In the genomic region with DNA sequence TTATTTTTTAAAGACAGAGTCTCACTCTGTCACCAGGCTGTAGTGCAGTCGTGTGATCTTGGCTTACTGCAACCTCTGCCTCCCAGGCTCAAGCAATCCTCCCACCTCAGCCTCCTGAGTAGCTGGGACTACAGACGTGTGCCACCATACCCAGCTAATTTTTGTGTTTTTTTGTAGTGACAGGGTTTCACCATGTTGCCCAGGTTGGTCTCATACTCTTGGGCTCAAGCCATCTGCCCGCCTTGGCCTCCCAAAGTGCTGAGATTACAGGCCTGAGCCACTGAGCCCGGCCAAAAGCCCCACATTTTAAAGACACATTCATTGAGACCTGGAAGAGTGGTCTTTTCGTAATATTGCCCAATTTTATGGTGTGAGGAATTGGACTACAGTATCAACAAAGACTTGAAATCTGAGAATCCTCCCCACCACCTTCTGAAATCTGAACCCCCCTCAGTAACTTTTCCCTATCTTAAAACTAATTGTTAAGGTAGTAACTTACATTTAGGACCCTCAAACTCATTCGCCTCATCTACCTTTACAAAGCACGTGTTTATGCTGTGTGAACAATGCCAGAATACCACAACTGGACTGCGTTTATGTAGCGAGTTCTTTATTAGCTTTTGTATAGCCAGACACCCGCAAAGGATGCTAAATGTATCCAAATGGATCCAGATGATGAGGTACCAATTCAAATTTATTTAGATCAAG, we compare ENCODE assay signal across 13 cellular contexts. TPM values are rescaled to one million over a fixed set of nuclear protein-coding genes. Genes with fewer than 3 reads are reported as not detected.
DNase-seq lines count a peak whose midpoint lies in the region; ATAC-seq, FAIRE-seq and TF ChIP-seq lines count a peak whose summit lies in the region.
"Had no signal": no experiment of that assay in that cellular context is flagged by ENCODE, and none has a peak within 500 bp of the region (broad histone marks: within the 10 kb centered on the region; RNA-seq: fewer than 3 reads in every experiment).

No MANE protein-coding gene starts in this region.

- no peak for ATAC-seq in HG03280 (IDR thresholded peaks at IDR 0.05; ENCODE audit: unreplicated experiment)
- ATAC-seq: activated CD4-positive, alpha-beta T cell treated with anti-CD3 and anti-CD28 coated beads for 36 hours; esophagus mucosa had no signal

- no peak overlapping the region for H2BK12ac ChIP-seq in trophoblast cell (ENCODE audit: low read length)

- H3K79me1 ChIP-seq in trophoblast cell (ENCODE audit: low read length) = peaks cover 26% of the 10 kb centered on the region

- POLR2A ChIA-PET in BJ (lab: Charles Lee) = interaction anchor here (0.6 kb wide), 1 partner anchor 303 kb away, joined by 4 read pairs; no protein-coding TSS in a partner anchor

- no peak overlapping the region for H2BK5ac ChIP-seq in trophoblast cell (ENCODE audit: low read depth, low read length, poor library complexity)

- H4K8ac ChIP-seq in trophoblast cell (ENCODE audit: low read depth, low read length) = no peak overlapping the region

- no peaks in the 10 kb centered on the region for H3K27me3 Mint-ChIP-seq in astrocyte (ENCODE audit: low read depth, unreplicated experiment)
- H3K27me3 Mint-ChIP-seq in activated naive CD8-positive, alpha-beta T cell treated with anti-CD3 and anti-CD28 coated beads for 36 hours = peaks cover 45% of the 10 kb centered on the region

- H3K79me2 ChIP-seq in astrocyte (ENCODE audit: insufficient read depth, low read length) (peaks cover 85% of the 10 kb centered on the region), hepatocyte (peaks cover 77% of the 10 kb centered on the region), trophoblast cell (ENCODE audit: control insufficient read depth, insufficient read depth, low read length, poor library complexity) (peaks cover 28% of the 10 kb centered on the region)

- H3K36me3 ChIP-seq in BJ (ENCODE audit: control insufficient read depth, insufficient read depth, low read length) = no peaks in the 10 kb centered on the region
- no peaks in the 10 kb centered on the region for H3K36me3 ChIP-seq in astrocyte (ENCODE audit: insufficient read depth, low read length)
- no peaks in the 10 kb centered on the region for H3K36me3 ChIP-seq in hepatocyte (replicated peaks; ENCODE audit: insufficient read depth, low read depth)
- peaks cover 0 to 2% of the 10 kb centered on the region in 2 experiments for H3K36me3 ChIP-seq in trophoblast cell (ENCODE audit: control insufficient read depth in 1 of 2, insufficient read depth in 2 of 2, low read length in 2 of 2)

- H3K9me3 ChIP-seq in astrocyte (ENCODE audit: insufficient read depth, low read depth, low read length) (no peaks in the 10 kb centered on the region), hepatocyte (ENCODE audit: low read depth) (no peaks in the 10 kb centered on the region), trophoblast cell (ENCODE audit: insufficient read depth, low read depth, low read length) (peaks cover 2% of the 10 kb centered on the region)

- H3K23ac ChIP-seq in trophoblast cell (ENCODE audit: low read length) = peak overlapping the region; percentile 24

- H3K36me3 Mint-ChIP-seq in astrocyte (ENCODE audit: low read depth, unreplicated experiment) = peaks cover 4% of the 10 kb centered on the region
- H3K36me3 Mint-ChIP-seq in activated naive CD8-positive, alpha-beta T cell treated with anti-CD3 and anti-CD28 coated beads for 36 hours = no peaks in the 10 kb centered on the region
- H3K36me3 Mint-ChIP-seq: activated naive CD4-positive, alpha-beta T cell treated with anti-CD3 and anti-CD28 coated beads, Interleukin-2, amount 10 ng/mL, durations not matched to agents 7 days and 5 days had no signal

- H3K4me3 ChIP-seq in BJ (ENCODE audit: low read depth, low read length) (peak overlapping the region; percentile 68; the same call in 1 of the 2 replicates), astrocyte (ENCODE audit: insufficient read depth, low read depth, low read length) (peak overlapping the region; percentile 98), hepatocyte (peak overlapping the region; percentile 75), trophoblast cell (ENCODE audit: low read depth, low read length) (peak overlapping the region; percentile 43)

- H3K4ac ChIP-seq in trophoblast cell (ENCODE audit: low read depth, low read length) = peak overlapping the region; percentile 65

- H3K27ac Mint-ChIP-seq in astrocyte (ENCODE audit: unreplicated experiment) = peak overlapping the region; percentile 81
- H3K27ac Mint-ChIP-seq in activated naive CD8-positive, alpha-beta T cell treated with anti-CD3 and anti-CD28 coated beads for 36 hours = no peak overlapping the region
- H3K27ac Mint-ChIP-seq: activated CD4-positive, alpha-beta T cell treated with anti-CD3 and anti-CD28 coated beads for 36 hours; activated naive CD4-positive, alpha-beta T cell treated with anti-CD3 and anti-CD28 coated beads, Interleukin-2, amount 10 ng/mL, durations not matched to agents 7 days and 5 days had no signal

- H2AFZ ChIP-seq in astrocyte (ENCODE audit: low read depth, low read length) (no peak overlapping the region), hepatocyte (no peak overlapping the region), trophoblast cell (ENCODE audit: insufficient read depth, low read length, poor library complexity) (no peak overlapping the region)

- no peak overlapping the region for H3K14ac ChIP-seq in trophoblast cell (ENCODE audit: low read length)

- H3K4me1 Mint-ChIP-seq in astrocyte (ENCODE audit: low read depth, unreplicated experiment) = peaks cover 64% of the 10 kb centered on the region
- peaks cover 14% of the 10 kb centered on the region for H3K4me1 Mint-ChIP-seq in activated naive CD8-positive, alpha-beta T cell treated with anti-CD3 and anti-CD28 coated beads for 36 hours

- WGBS in hepatocyte (ENCODE audit: low lambda C conversion rate, missing lambda C conversion rate) = 55% methylated on average over 10 of the region's 10 CpGs
- whole genome bisulfite sequencing in trophoblast cell (ENCODE audit: extremely low coverage, insufficient coverage, insufficient read length) = no CpG with 5 or more reads among the region's 10 CpGs

- peak overlapping the region; percentile 96 for H3K4me3 Mint-ChIP-seq in astrocyte (ENCODE audit: unreplicated experiment)
- H3K4me3 Mint-ChIP-seq in activated naive CD8-positive, alpha-beta T cell treated with anti-CD3 and anti-CD28 coated beads for 36 hours = no peak overlapping the region
- H3K4me3 Mint-ChIP-seq: activated CD4-positive, alpha-beta T cell treated with anti-CD3 and anti-CD28 coated beads for 36 hours; activated naive CD4-positive, alpha-beta T cell treated with anti-CD3 and anti-CD28 coated beads, Interleukin-2, amount 10 ng/mL, durations not matched to agents 7 days and 5 days had no signal

- TF ChIP-seq CTCF in BJ (IDR thresholded peaks at IDR 0.05; ENCODE audit: insufficient read depth, low read depth, low read length) (no peak), astrocyte (IDR thresholded peaks at IDR 0.05; ENCODE audit: insufficient read depth, low read depth, low read length) (no peak), hepatocyte (IDR thresholded peaks at IDR 0.05; ENCODE audit: poor library complexity) (no peak)

- H2BK120ac ChIP-seq in trophoblast cell (ENCODE audit: insufficient read depth, low read length, poor library complexity) = no peak overlapping the region

- H4K12ac ChIP-seq in trophoblast cell (ENCODE audit: low read depth, low read length) = no peak overlapping the region

- FAIRE-seq in astrocyte (lab: Jason Lieb, UNC) = no peak

- H4K91ac ChIP-seq in trophoblast cell (ENCODE audit: low read depth, low read length) = no peak overlapping the region

- H3K18ac ChIP-seq in trophoblast cell (ENCODE audit: low read length) = no peak overlapping the region

- CTCF ChIA-PET in BJ (lab: Yijun Ruan, JAX) = interaction anchor here (0.6 to 5.9 kb wide), 3 partner anchors 7 to 539 kb away, joined by 3 to 28 read pairs (median 3); no protein-coding TSS in a partner anchor

- intact Hi-C loops in head of caudate nucleus (cut with DNase I) = loop anchor here (10.0 kb wide), 1 partner anchor 59 kb away; a partner anchor contains a TSS

- H3K9ac ChIP-seq in astrocyte (ENCODE audit: low read length) (peak overlapping the region; percentile 95), trophoblast cell (ENCODE audit: low read length) (peak overlapping the region; percentile 49)

- H2AK5ac ChIP-seq in trophoblast cell (ENCODE audit: low read length) = no peak overlapping the region

- H4K20me1 ChIP-seq in astrocyte (ENCODE audit: insufficient read depth, low read length) (peaks cover 70% of the 10 kb centered on the region), hepatocyte (ENCODE audit: insufficient read depth, poor library complexity, severe bottlenecking) (peaks cover 56% of the 10 kb centered on the region)

- DNase-seq in BJ (ENCODE audit: low read depth) (no peak), astrocyte (ENCODE audit: low read depth) (no peak), hepatocyte (ENCODE audit: low spot score) (no peak), trophoblast cell (no peak), head of caudate nucleus (no peak)
- DNase-seq in activated naive CD8-positive, alpha-beta T cell treated with anti-CD3 and anti-CD28 coated beads for 36 hours = no peak
- DNase-seq in stimulated activated CD4-positive, alpha-beta T cell treated with anti-CD3 and anti-CD28 coated beads, Interleukin-4, amount 100 ng/mL, for 24 hours = no peak
- DNase-seq: activated CD4-positive, alpha-beta T cell treated with anti-CD3 and anti-CD28 coated beads for 36 hours; activated naive CD4-positive, alpha-beta T cell treated with anti-CD3 and anti-CD28 coated beads, Interleukin-2, amount 10 ng/mL, durations not matched to agents 7 days and 5 days; NCI-H2081; Right ventricle myocardium superior had no signal

- H3K4me1 ChIP-seq in astrocyte (ENCODE audit: insufficient read depth, low read length) (peaks cover 73% of the 10 kb centered on the region), hepatocyte (ENCODE audit: insufficient read depth) (peaks cover 43% of the 10 kb centered on the region), trophoblast cell (ENCODE audit: control insufficient read depth in 1 of 2, insufficient read depth in 2 of 2, low read length in 2 of 2) (peaks cover 12 to 21% of the 10 kb centered on the region in 2 experiments)

- H3K9me3 Mint-ChIP-seq in astrocyte (ENCODE audit: unreplicated experiment) = no peaks in the 10 kb centered on the region
- H3K9me3 Mint-ChIP-seq in activated naive CD8-positive, alpha-beta T cell treated with anti-CD3 and anti-CD28 coated beads for 36 hours = no peaks in the 10 kb centered on the region
- H3K9me3 Mint-ChIP-seq: activated naive CD4-positive, alpha-beta T cell treated with anti-CD3 and anti-CD28 coated beads, Interleukin-2, amount 10 ng/mL, durations not matched to agents 7 days and 5 days had no signal

- H3K9me2 ChIP-seq in hepatocyte (replicated peaks; ENCODE audit: insufficient read depth) = no peaks in the 10 kb centered on the region

- H3K4me2 ChIP-seq in astrocyte (ENCODE audit: low read length) (peak overlapping the region; percentile 83), hepatocyte (peak overlapping the region; percentile 71), trophoblast cell (ENCODE audit: low read length) (peak overlapping the region; percentile 76)

- H3K27me3 ChIP-seq in BJ (ENCODE audit: control insufficient read depth, insufficient read depth, low read length) = no peaks in the 10 kb centered on the region
- H3K27me3 ChIP-seq in astrocyte (ENCODE audit: insufficient read depth, low read length) = no peaks in the 10 kb centered on the region
- no peaks in the 10 kb centered on the region for H3K27me3 ChIP-seq in hepatocyte
- H3K27me3 ChIP-seq in trophoblast cell (ENCODE audit: insufficient read depth, low read length) = no peaks in the 10 kb centered on the region

- H3K27ac ChIP-seq in astrocyte (ENCODE audit: low read depth, low read length) = no peak overlapping the region
- H3K27ac ChIP-seq in hepatocyte = peak overlapping the region; percentile 97
- peak overlapping the region; percentile 31 for H3K27ac ChIP-seq in trophoblast cell (ENCODE audit: low read depth, low read length)

RNA-seq across cellular contexts. Expression of a gene that starts 2.7 kb away (rescaled TPM):
- polyA plus RNA-seq in BJ (2011; rRNA removed) = 20.5 and 30.3 TPM in 2 replicates
- 9.4 and 10.0 TPM in 2 replicates for polyA minus RNA-seq in BJ (2011; rRNA and poly(A)+ RNA removed)
- 81.5 and 119 TPM in 2 replicates for total RNA-seq in astrocyte
- 154 and 163 TPM in 2 replicates for total RNA-seq in hepatocyte
- 123 and 139 TPM in 2 replicates for polyA plus RNA-seq in hepatocyte
- 267 and 277 TPM in 2 replicates for polyA plus RNA-seq in trophoblast cell (2013)
- 1 to 10 TPM; 1.2 to 1.4 TPM for total RNA-seq in activated naive CD8-positive, alpha-beta T cell treated with anti-CD3 and anti-CD28 coated beads for 36 hours

Comparison
In these comparisons a context has a peak if more than half of its experiments do, and no peak if none do; other contexts are left out.
1. H3K4me3 ChIP-seq: peak in every context shown above with its lines; median percentile 98 in astrocyte; 75 in hepatocyte; 68 in BJ; 43 in trophoblast cell.
2. RNA of a gene that starts 2.7 kb away (total RNA-seq): 154 to 163 TPM in hepatocyte and 81.5 to 119 TPM in astrocyte; 1.2 to 1.4 TPM in activated naive CD8-positive, alpha-beta T cell treated with anti-CD3 and anti-CD28 coated beads for 36 hours; every median in the first group is over 10 times any median in the second.
3. Peak in every context shown above with its lines, with median percentiles within 50 percentile points of each other: H3K4me2 ChIP-seq.